9 cellular contexts compared by ENCODE assay signal in the genomic region with DNA sequence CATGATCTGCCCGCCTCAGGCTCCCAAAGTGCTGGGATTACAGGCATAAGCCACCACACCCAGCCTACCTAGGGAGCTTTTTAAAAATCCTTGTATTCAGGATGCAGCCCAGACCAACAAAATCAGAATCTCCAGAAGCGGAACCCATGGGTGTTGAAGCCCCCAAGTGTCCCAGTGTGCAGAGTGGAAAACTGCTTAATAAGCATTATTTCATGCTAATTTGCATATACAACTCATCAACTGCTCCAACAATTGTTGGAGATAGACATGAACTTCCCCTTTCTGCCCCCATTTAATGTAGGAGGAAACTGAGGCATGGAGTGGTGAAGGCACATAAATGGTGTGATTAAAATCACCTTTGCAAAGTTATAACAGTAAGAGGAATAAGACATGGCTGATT.
"Had no signal": no experiment of that assay in that cellular context is flagged by ENCODE, and none has a peak within 500 bp of the region (broad histone marks: within the 10 kb centered on the region; RNA-seq: fewer than 3 reads in every experiment).

No MANE protein-coding gene starts in this region.

- H3K27ac Mint-ChIP-seq: GM23338, IgD-negative memory B cell had no signal

- H3K9me3 ChIP-seq: HAP-1 had no signal

- H3K4me1 Mint-ChIP-seq: IgD-negative memory B cell had no signal

- H3K4me3 ChIP-seq: GM23338, HAP-1 had no signal

- DNase-seq: H7, HFFc6, Kasumi-1, KG1 had no signal

- H3K4me1 ChIP-seq: HAP-1 had no signal

- H3K36me3 ChIP-seq: HAP-1 had no signal

- ATAC-seq: GM23338, HCT116 had no signal

- H3K36me3 Mint-ChIP-seq: IgD-negative memory B cell had no signal

- H3K4me3 Mint-ChIP-seq: GM23338, HFFc6, IgD-negative memory B cell had no signal

- H3K27ac ChIP-seq: HL-60 had no signal

- H3K4me2 ChIP-seq: GM23338 had no signal
